In genomic region chr2:176123483-176123843, GRCh38 we compare ENCODE assay signal across 2 cellular contexts.
TF ChIP-seq lines count a peak whose summit lies in the region.

No MANE protein-coding gene starts in this region.

TF ChIP-seq in HEK293, 187 proteins besides CTCF, POLR2A, EP300 and RAD21:
- TF ChIP-seq MEIS1 (CRISPR knock-in tag; IDR thresholded peaks at IDR 0.05; ENCODE audit: borderline replicate concordance), result no peak
- TF ChIP-seq ZNF658 (tag by site-specific recombination; IDR thresholded peaks at IDR 0.05), result no peak
- TF ChIP-seq, protein P1, sequence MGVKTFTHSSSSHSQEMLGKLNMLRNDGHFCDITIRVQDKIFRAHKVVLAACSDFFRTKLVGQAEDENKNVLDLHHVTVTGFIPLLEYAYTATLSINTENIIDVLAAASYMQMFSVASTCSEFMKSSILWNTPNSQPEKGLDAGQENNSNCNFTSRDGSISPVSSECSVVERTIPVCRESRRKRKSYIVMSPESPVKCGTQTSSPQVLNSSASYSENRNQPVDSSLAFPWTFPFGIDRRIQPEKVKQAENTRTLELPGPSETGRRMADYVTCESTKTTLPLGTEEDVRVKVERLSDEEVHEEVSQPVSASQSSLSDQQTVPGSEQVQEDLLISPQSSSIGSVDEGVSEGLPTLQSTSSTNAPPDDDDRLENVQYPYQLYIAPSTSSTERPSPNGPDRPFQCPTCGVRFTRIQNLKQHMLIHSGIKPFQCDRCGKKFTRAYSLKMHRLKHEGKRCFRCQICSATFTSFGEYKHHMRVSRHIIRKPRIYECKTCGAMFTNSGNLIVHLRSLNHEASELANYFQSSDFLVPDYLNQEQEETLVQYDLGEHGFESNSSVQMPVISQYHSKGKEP (tag by site-specific recombination; IDR thresholded peaks at IDR 0.05), result peak; percentile 61; the same call in 1 of the 2 replicates
- 0 out of 2 replicates have a peak, but pooled peaks have one; percentile 26 for TF ChIP-seq ZFHX2 (tag by site-specific recombination; conservative IDR thresholded peaks at IDR 0.05)
- TF ChIP-seq ZSCAN5A (tag by site-specific recombination; IDR thresholded peaks at IDR 0.05), result no peak
- no peak for TF ChIP-seq PRDM4 (tag by site-specific recombination; IDR thresholded peaks at IDR 0.05)
- TF ChIP-seq FEZF1 (tag by site-specific recombination; IDR thresholded peaks at IDR 0.05), result peak; percentile 63
- no peak for TF ChIP-seq ZNF626 (tag by site-specific recombination; IDR thresholded peaks at IDR 0.05)
- TF ChIP-seq ZNF423 (tag by site-specific recombination; IDR thresholded peaks at IDR 0.05), result no peak
- no peak for TF ChIP-seq ZNF544 (tag by site-specific recombination; IDR thresholded peaks at IDR 0.05)
- TF ChIP-seq, protein P2, sequence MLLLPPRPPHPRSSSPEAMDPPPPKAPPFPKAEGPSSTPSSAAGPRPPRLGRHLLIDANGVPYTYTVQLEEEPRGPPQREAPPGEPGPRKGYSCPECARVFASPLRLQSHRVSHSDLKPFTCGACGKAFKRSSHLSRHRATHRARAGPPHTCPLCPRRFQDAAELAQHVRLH (tag by site-specific recombination; IDR thresholded peaks at IDR 0.05), result peak; percentile 86
- no peak for TF ChIP-seq ZNF677 (tag by site-specific recombination; IDR thresholded peaks at IDR 0.05)

TF ChIP-seq in H1, 55 proteins besides CTCF, POLR2A, EP300 and RAD21:
- TF ChIP-seq HDAC2 (IDR thresholded peaks at IDR 0.05; ENCODE audit: borderline replicate concordance in 1 of 2, low read depth in 2 of 2, low read length in 2 of 2), result no peak
- TF ChIP-seq ATF2 (IDR thresholded peaks at IDR 0.05; ENCODE audit: low read length), result no peak
- no peak for TF ChIP-seq GTF2F1 (IDR thresholded peaks at IDR 0.05; ENCODE audit: borderline replicate concordance, low read depth, low read length)
- no peak for TF ChIP-seq SAP30 (IDR thresholded peaks at IDR 0.05; ENCODE audit: insufficient read depth, insufficient replicate concordance, low read length)
- no peak for TF ChIP-seq HDAC6 (IDR thresholded peaks at IDR 0.05; ENCODE audit: low read depth, low read length)
- no peak for TF ChIP-seq TBP (IDR thresholded peaks at IDR 0.05; ENCODE audit: low read depth, low read length)
- no peak for TF ChIP-seq KDM1A (IDR thresholded peaks at IDR 0.05; ENCODE audit: borderline replicate concordance, low read length)
- TF ChIP-seq SP4 (IDR thresholded peaks at IDR 0.05; ENCODE audit: low read length), result no peak
- TF ChIP-seq YY1 (IDR thresholded peaks at IDR 0.05; ENCODE audit: low read depth, low read length), result no peak
- no peak for TF ChIP-seq CBX5 (IDR thresholded peaks at IDR 0.05; ENCODE audit: low read depth, low read length)
- TF ChIP-seq TEAD4 (IDR thresholded peaks at IDR 0.05; ENCODE audit: low read depth, low read length), result no peak
- no peak for TF ChIP-seq TAF7 (optimal IDR thresholded peaks at IDR 0.05; ENCODE audit: borderline replicate concordance, low read depth, low read length)
- no peak for TF ChIP-seq SIN3A (conservative IDR thresholded peaks at IDR 0.05 in 1 of 2, IDR thresholded peaks at IDR 0.05 in 1 of 2; ENCODE audit: low read depth in 1 of 2, low read length in 2 of 2)
- TF ChIP-seq SIRT6 (IDR thresholded peaks at IDR 0.05; ENCODE audit: low read length), result no peak
- TF ChIP-seq EZH2 (IDR thresholded peaks at IDR 0.05; ENCODE audit: low read depth, low read length, severe bottlenecking), result peak; percentile 66
- TF ChIP-seq RNF2 (IDR thresholded peaks at IDR 0.05; ENCODE audit: borderline replicate concordance, low read depth, low read length, missing control alignments, poor library complexity, severe bottlenecking), result peak; percentile 55
- TF ChIP-seq SIX5 (IDR thresholded peaks at IDR 0.05; ENCODE audit: low read depth, low read length), result no peak
- TF ChIP-seq CHD2 (IDR thresholded peaks at IDR 0.05; ENCODE audit: low read length), result no peak
- TF ChIP-seq, protein P3, sequence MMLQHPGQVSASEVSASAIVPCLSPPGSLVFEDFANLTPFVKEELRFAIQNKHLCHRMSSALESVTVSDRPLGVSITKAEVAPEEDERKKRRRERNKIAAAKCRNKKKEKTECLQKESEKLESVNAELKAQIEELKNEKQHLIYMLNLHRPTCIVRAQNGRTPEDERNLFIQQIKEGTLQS (IDR thresholded peaks at IDR 0.05; ENCODE audit: insufficient read depth, low read depth, low read length), result no peak
- no peak for TF ChIP-seq POU5F1 (IDR thresholded peaks at IDR 0.05; ENCODE audit: low read depth, low read length)
- no peak for TF ChIP-seq KDM4A (IDR thresholded peaks at IDR 0.05; ENCODE audit: low read depth, low read length, severe bottlenecking)
- no peak for TF ChIP-seq JUN (IDR thresholded peaks at IDR 0.05; ENCODE audit: low read depth, low read length)
- no peak for TF ChIP-seq RFX5 (IDR thresholded peaks at IDR 0.05; ENCODE audit: borderline replicate concordance, low read depth, low read length)
- peak; percentile 39; the same call in 1 of the 2 replicates for TF ChIP-seq CBX8 (IDR thresholded peaks at IDR 0.05; ENCODE audit: borderline replicate concordance, low read depth, low read length)
- no peak for TF ChIP-seq EGR1 (IDR thresholded peaks at IDR 0.05; ENCODE audit: borderline replicate concordance, low read depth, low read length)
- no peak for TF ChIP-seq NANOG (IDR thresholded peaks at IDR 0.05; ENCODE audit: insufficient read depth, low read depth, low read length, poor library complexity, severe bottlenecking)
- TF ChIP-seq SUZ12 (IDR thresholded peaks at IDR 0.05; ENCODE audit: low read length), result peak; percentile 73
- TF ChIP-seq BRCA1 (IDR thresholded peaks at IDR 0.05; ENCODE audit: low read depth, low read length), result no peak
- TF ChIP-seq PHF8 (conservative IDR thresholded peaks at IDR 0.05; ENCODE audit: low read depth, low read length), result no peak
- TF ChIP-seq CEBPB (IDR thresholded peaks at IDR 0.05; ENCODE audit: low read depth, low read length), result no peak
- TF ChIP-seq SP2 (IDR thresholded peaks at IDR 0.05; ENCODE audit: low read length), result no peak
